22 cellular contexts compared by ENCODE assay signal in genomic region chr5:178870411-178870810, GRCh38.
"Had no signal": no experiment of that assay in that cellular context is flagged by ENCODE, and none has a peak within 500 bp of the region (broad histone marks: within the 10 kb centered on the region; RNA-seq: fewer than 3 reads in every experiment).

No MANE protein-coding gene starts in this region.

- DNase-seq: colonic mucosa; cortex of kidney; dorsolateral prefrontal cortex; effector CD4-positive, alpha-beta T cell; effector memory CD4-positive, alpha-beta T cell; erythroblast; esophagus squamous epithelium; foreskin melanocyte; gastrocnemius medialis; glutamatergic neuron; head of caudate nucleus; heart right ventricle; hippocampal formation; left cardiac atrium; left lung; left ventricle myocardium superior; lower lobe of right lung; mesenchymal stem cell; mucosa of descending colon had no signal

- H3K4me1 Mint-ChIP-seq: mesothelial cell of epicardium had no signal

- H3K4me1 ChIP-seq: colonic mucosa, esophagus squamous epithelium, gastrocnemius medialis, heart right ventricle, left lung, lower lobe of right lung had no signal

- H3K27me3 ChIP-seq: colonic mucosa, dorsolateral prefrontal cortex, esophagus squamous epithelium, gastrocnemius medialis, heart right ventricle, left lung had no signal

- ATAC-seq: esophagus mucosa, gastrocnemius medialis, left lung, left ventricle myocardium superior, lower lobe of right lung, mucosa of descending colon had no signal

- H3K9me3 ChIP-seq: colonic mucosa had no signal

- H3K4me3 Mint-ChIP-seq: mesothelial cell of epicardium had no signal

- H3K4me3 ChIP-seq: colonic mucosa, dorsolateral prefrontal cortex, esophagus squamous epithelium, gastrocnemius medialis, heart right ventricle, left lung, lower lobe of right lung, mucosa of descending colon had no signal

- H3K27ac Mint-ChIP-seq: mesothelial cell of epicardium had no signal

- H3K27ac ChIP-seq: colonic mucosa, dorsolateral prefrontal cortex, epithelial cell of prostate, esophagus squamous epithelium, gastrocnemius medialis, heart right ventricle, left lung, lower lobe of right lung had no signal
